In genomic region chr14:88463318-88463717, GRCh38 we compare ENCODE assay signal across 9 cellular contexts.
DNase-seq lines count a peak whose midpoint lies in the region; ATAC-seq and TF ChIP-seq lines count a peak whose summit lies in the region.
"Had no signal": no experiment of that assay in that cellular context is flagged by ENCODE, and none has a peak within 500 bp of the region (broad histone marks: within the 10 kb centered on the region; RNA-seq: fewer than 3 reads in every experiment).

No MANE protein-coding gene starts in this region.

- no peaks in the 10 kb centered on the region for H4K20me1 ChIP-seq in neural progenitor cell (ENCODE audit: low read depth)

- peak; percentile 33 for TF ChIP-seq CTCF in astrocyte of the cerebellum (IDR thresholded peaks at IDR 0.05; ENCODE audit: low read depth, low read length, missing control alignments)
- peak; percentile 53 for TF ChIP-seq CTCF in neural progenitor cell (IDR thresholded peaks at IDR 0.05)

- no peaks in the 10 kb centered on the region for H3F3A ChIP-seq in neural progenitor cell (ENCODE audit: low read depth)

- no peaks in the 10 kb centered on the region for H3K4me1 Mint-ChIP-seq in neural progenitor cell
- H3K4me1 Mint-ChIP-seq: CD4-positive, alpha-beta memory T cell had no signal

- H3K27ac ChIP-seq in neural progenitor cell: no peak overlapping the region

- no peak overlapping the region for H2AFZ ChIP-seq in neural progenitor cell (replicated peaks)

- in situ Hi-C loops in astrocyte of the cerebellum (cut with HindIII; ENCODE audit: low sequenced_read_pairs): no loop called here

- peaks cover 21% of the 10 kb centered on the region for H3K36me3 ChIP-seq in neural progenitor cell

- peak; percentile 62 for ATAC-seq in HG03280 (IDR thresholded peaks at IDR 0.05; ENCODE audit: unreplicated experiment)
- no peak for ATAC-seq in HG03135 (IDR thresholded peaks at IDR 0.05; ENCODE audit: unreplicated experiment)

- H3K27me3 Mint-ChIP-seq in neural progenitor cell (ENCODE audit: insufficient read depth, low read depth): peaks cover 7% of the 10 kb centered on the region

- H3K27ac Mint-ChIP-seq in neural progenitor cell: no peak overlapping the region
- H3K27ac Mint-ChIP-seq: CD4-positive, alpha-beta memory T cell had no signal

- H3K9me3 ChIP-seq in neural progenitor cell (ENCODE audit: low read depth): peaks cover 11% of the 10 kb centered on the region

- no peaks in the 10 kb centered on the region for H3K27me3 ChIP-seq in neural progenitor cell

- no peak overlapping the region for H3K4me3 Mint-ChIP-seq in neural progenitor cell
- H3K4me3 Mint-ChIP-seq: CD4-positive, alpha-beta memory T cell had no signal

- H3K4me1 ChIP-seq in neural progenitor cell: no peaks in the 10 kb centered on the region

- H3K79me2 ChIP-seq in neural progenitor cell (ENCODE audit: low read depth): no peaks in the 10 kb centered on the region

- peaks cover 44% of the 10 kb centered on the region for H3K9me3 Mint-ChIP-seq in neural progenitor cell

- no peak overlapping the region for H3K4me3 ChIP-seq in astrocyte of the cerebellum (ENCODE audit: low read depth, low read length)
- no peak overlapping the region for H3K4me3 ChIP-seq in neural progenitor cell

- peaks cover 63% of the 10 kb centered on the region for H3K36me3 Mint-ChIP-seq in neural progenitor cell

- peak; percentile 39 for DNase-seq in NCI-H82 (lab: John Stamatoyannopoulos, UW)
- DNase-seq in NCI-H82 treated with DMSO at 0.1 percent for 48 hours (lab: John Stamatoyannopoulos, UW; ENCODE audit: unreplicated experiment): no peak
- no peak for DNase-seq in astrocyte of the cerebellum (ENCODE audit: low read depth)
- DNase-seq in neural progenitor cell (ENCODE audit: low spot score): peak; percentile 16
- no peak for DNase-seq in AG20443 (ENCODE audit: low spot score)
- DNase-seq in NCI-H1092 (lab: John Stamatoyannopoulos, UW): no peak

- no peak overlapping the region for H3K4me2 ChIP-seq in neural progenitor cell

- no peak overlapping the region for H3K9ac ChIP-seq in neural progenitor cell

Comparison
In these comparisons a context has a peak if more than half of its experiments do, and no peak if none do; other contexts are left out.
1. DNase-seq: peak in NCI-H82 (single experiment) and neural progenitor cell (single experiment); none in NCI-H82 treated with DMSO at 0.1 percent for 48 hours (single experiment), astrocyte of the cerebellum (single experiment), AG20443 (single experiment) and NCI-H1092 (single experiment).